ENCODE assay signal across 8 cellular contexts in the genomic region with DNA sequence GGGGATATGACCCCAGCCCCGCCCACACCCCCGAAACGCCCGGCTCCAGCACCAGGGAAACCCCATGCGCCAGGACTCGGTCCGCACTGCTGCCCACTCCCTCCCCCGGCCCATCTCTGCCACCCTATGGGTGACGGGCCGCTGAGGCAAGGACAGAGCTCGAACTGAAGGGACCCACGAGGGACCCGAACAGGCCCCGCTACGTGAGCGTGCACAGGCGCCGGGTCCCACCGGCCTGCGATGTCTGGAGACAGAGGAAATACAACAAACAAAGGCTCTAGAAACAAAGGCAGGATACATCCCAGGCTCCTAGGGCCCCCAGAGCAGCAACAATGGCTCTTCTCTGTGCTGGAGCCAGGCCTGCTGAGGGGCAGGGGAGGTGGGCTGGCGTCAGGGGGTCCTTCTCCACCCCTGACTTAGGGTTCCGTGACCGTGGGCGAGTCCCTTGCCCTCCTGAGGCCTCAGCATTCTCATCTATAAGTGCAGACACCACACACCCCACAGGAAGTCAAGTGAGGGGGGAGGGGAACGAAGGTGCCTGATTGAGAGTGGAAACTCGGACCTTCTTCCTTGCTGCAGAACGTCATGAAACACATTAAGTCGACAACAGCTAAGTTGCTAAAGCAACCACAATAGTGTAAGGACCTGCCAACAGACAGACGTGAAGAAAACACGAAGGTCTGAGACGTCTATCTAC. TPM values are rescaled to one million over a fixed set of nuclear protein-coding genes. Genes with fewer than 3 reads are reported as not detected.
DNase-seq lines count a peak whose midpoint lies in the region; ATAC-seq and TF ChIP-seq lines count a peak whose summit lies in the region.

No MANE protein-coding gene starts in this region.

- no peak for TF ChIP-seq CTCF in Panc1 (IDR thresholded peaks at IDR 0.05)

- H3K27ac ChIP-seq in Panc1 (ENCODE audit: low read length), result 0 out of 2 replicates have a peak overlapping the region, but pooled peaks have one; percentile 39

- peaks cover 22% of the 10 kb centered on the region for H3K4me1 ChIP-seq in Panc1 (ENCODE audit: control insufficient read depth, insufficient read depth, low read length)

- in situ Hi-C loops in Panc1 (cut with HindIII; ENCODE audit: low pct_unique_long_range_greater_than_20kb, low sequenced_read_pairs), result no loop called here

- H3K27me3 ChIP-seq in Panc1 (ENCODE audit: control insufficient read depth, insufficient read depth, low read length), result no peaks in the 10 kb centered on the region

- intact Hi-C loops in Panc1 (cut with micrococcal nuclease; ENCODE audit: unreplicated experiment), result no loop called here

- ATAC-seq in Panc1, result no peak
- ATAC-seq in stimulated activated naive CD8-positive, alpha-beta T cell treated with anti-CD3 and anti-CD28 coated beads, Interleukin-15, Interleukin-2, amounts not matched to agents 100 U/mL and 50 U/mL, for 24 hours, result peak; percentile 47

- H3K4me3 ChIP-seq in Panc1 (ENCODE audit: low read depth in 2 of 2, low read length in 2 of 2), result no peak overlapping the region

- peaks cover 4% of the 10 kb centered on the region; the same call in 1 of the 2 replicates for H3K36me3 ChIP-seq in Panc1 (ENCODE audit: control insufficient read depth, insufficient read depth, low read length)

- DNase-seq in Panc1 (ENCODE audit: low read depth, low spot score), result no peak
- DNase-seq in activated naive CD4-positive, alpha-beta T cell treated with Interleukin-2 at 50 U/mL for 16 hours, result peak; percentile 67
- DNase-seq in medulla oblongata (ENCODE audit: extremely low spot score), result peak; percentile 76
- DNase-seq in stimulated activated naive CD8-positive, alpha-beta T cell treated with anti-CD3 and anti-CD28 coated beads, Interleukin-15, Interleukin-2, amounts not matched to agents 100 U/mL and 50 U/mL, for 24 hours, result peak; percentile 76
- DNase-seq in NCI-H1436 treated with DMSO at 0.1 percent for 48 hours (lab: John Stamatoyannopoulos, UW), result no peak
- DNase-seq in dedifferentiated amniotic fluid mesenchymal stem cell (ENCODE audit: extremely low spot score), result no peak
- DNase-seq in NCI-H2081 (lab: John Stamatoyannopoulos, UW), result no peak
- no peak for DNase-seq in middle frontal gyrus (ENCODE audit: extremely low spot score, low spot score)

- CTCF ChIA-PET in Panc1 (lab: Charles Lee), result no interaction called here

- BruUV-seq in Panc1 (replicated peaks; lab: Mats Ljungman, UMichigan), result no TSS peak

- no peaks in the 10 kb centered on the region for H3K9me3 ChIP-seq in Panc1 (ENCODE audit: control insufficient read depth, insufficient read depth, low read depth, low read length)

- POLR2A ChIA-PET in Panc1 (lab: Charles Lee), result no interaction called here

RNA-seq across cellular contexts. Expression of a gene that starts 3.1 kb away (rescaled TPM):
- 57.1 TPM for total RNA-seq in Panc1 (2021; ENCODE audit: unreplicated experiment)
- 92.3 TPM for polyA plus RNA-seq in Panc1 (2012; ENCODE audit: insufficient read length)

RNA-seq across cellular contexts. Expression of a gene that starts 18.9 kb away (rescaled TPM):
- total RNA-seq in Panc1 (2021; ENCODE audit: unreplicated experiment), result 79.3 TPM
- 74.5 TPM for polyA plus RNA-seq in Panc1 (2012; ENCODE audit: insufficient read length)

RNA-seq across cellular contexts. Expression of a gene that starts 23.0 kb away (rescaled TPM):
- 8.9 TPM for total RNA-seq in Panc1 (2021; ENCODE audit: unreplicated experiment)
- 8.5 TPM for polyA plus RNA-seq in Panc1 (2012; ENCODE audit: insufficient read length)

RNA-seq across cellular contexts. Expression of a gene that starts 23.0 kb away (rescaled TPM):
- 98.4 TPM for total RNA-seq in Panc1 (2021; ENCODE audit: unreplicated experiment)
- polyA plus RNA-seq in Panc1 (2012; ENCODE audit: insufficient read length), result 94.3 TPM

RNA-seq across cellular contexts. Expression of a gene that starts 34.0 kb away (rescaled TPM):
- 52.1 TPM for total RNA-seq in Panc1 (2021; ENCODE audit: unreplicated experiment)
- polyA plus RNA-seq in Panc1 (2012; ENCODE audit: insufficient read length), result 66.2 TPM

Comparison
In these comparisons a context has a peak if more than half of its experiments do, and no peak if none do; other contexts are left out.
1. DNase-seq: peak in activated naive CD4-positive, alpha-beta T cell treated with Interleukin-2 at 50 U/mL for 16 hours (single experiment), medulla oblongata (single experiment) and stimulated activated naive CD8-positive, alpha-beta T cell treated with anti-CD3 and anti-CD28 coated beads, Interleukin-15, Interleukin-2, amounts not matched to agents 100 U/mL and 50 U/mL, for 24 hours (single experiment); none in Panc1 (single experiment), NCI-H1436 treated with DMSO at 0.1 percent for 48 hours (single experiment), dedifferentiated amniotic fluid mesenchymal stem cell (single experiment), NCI-H2081 (0 of 2) and middle frontal gyrus (single experiment).